In genomic region chr12:12153596-12153995, GRCh38 we compare ENCODE assay signal across 20 cellular contexts.
"Had no signal": no experiment of that assay in that cellular context is flagged by ENCODE, and none has a peak within 500 bp of the region (broad histone marks: within the 10 kb centered on the region; RNA-seq: fewer than 3 reads in every experiment).

No MANE protein-coding gene starts in this region.

- H3K36me3 ChIP-seq: colonic mucosa, neutrophil had no signal

- H3K27ac ChIP-seq: colonic mucosa, epithelial cell of prostate, heart left ventricle, neutrophil, parathyroid adenoma, right lobe of liver, skin epidermis, testis, vagina had no signal

- H3K9ac ChIP-seq: parathyroid adenoma had no signal

- H3K9me3 ChIP-seq: breast epithelium, colonic mucosa, heart left ventricle, neutrophil, right lobe of liver, testis, vagina had no signal

- H3K4me3 ChIP-seq: breast epithelium, colonic mucosa, heart left ventricle, right lobe of liver, skin epidermis, testis, vagina had no signal

- DNase-seq: activated CD4-positive, alpha-beta memory T cell treated with anti-CD3 and anti-CD28 coated beads for 36 hours; activated CD4-positive, alpha-beta T cell treated with anti-CD3 and anti-CD28 coated beads for 48 hours; activated naive CD4-positive, alpha-beta T cell treated with Interleukin-2 at 50 U/mL for 16 hours; activated naive CD8-positive, alpha-beta T cell treated with anti-CD3 and anti-CD28 coated beads for 36 hours; activated T-cell treated with anti-CD3 and anti-CD28 coated beads, Interleukin-2, amount 50 U/mL, for 48 hours; colonic mucosa; heart left ventricle; islet precursor cell; left colon; right lobe of liver; stimulated activated CD4-positive, alpha-beta T cell treated with anti-CD3 and anti-CD28 coated beads, Interleukin-2, amount 100 ng/mL, for 24 hours; stimulated activated naive B cell treated with anti-CD40 and anti-IgM and Interleukin-4, amounts not matched to agents 10 μg/mL and 1 μg/mL and 100 μg/mL, for 72 hours; testis; trophoblast cell had no signal
